1 cellular context compared by ENCODE assay signal in genomic region chr3:32292085-32292796, GRCh38.
TF ChIP-seq lines count a peak whose summit lies in the region.

No MANE protein-coding gene starts in this region.

TF ChIP-seq in HCT116, 20 proteins besides CTCF, POLR2A, EP300 and RAD21 (continued from another document):
- TF ChIP-seq, protein P1, sequence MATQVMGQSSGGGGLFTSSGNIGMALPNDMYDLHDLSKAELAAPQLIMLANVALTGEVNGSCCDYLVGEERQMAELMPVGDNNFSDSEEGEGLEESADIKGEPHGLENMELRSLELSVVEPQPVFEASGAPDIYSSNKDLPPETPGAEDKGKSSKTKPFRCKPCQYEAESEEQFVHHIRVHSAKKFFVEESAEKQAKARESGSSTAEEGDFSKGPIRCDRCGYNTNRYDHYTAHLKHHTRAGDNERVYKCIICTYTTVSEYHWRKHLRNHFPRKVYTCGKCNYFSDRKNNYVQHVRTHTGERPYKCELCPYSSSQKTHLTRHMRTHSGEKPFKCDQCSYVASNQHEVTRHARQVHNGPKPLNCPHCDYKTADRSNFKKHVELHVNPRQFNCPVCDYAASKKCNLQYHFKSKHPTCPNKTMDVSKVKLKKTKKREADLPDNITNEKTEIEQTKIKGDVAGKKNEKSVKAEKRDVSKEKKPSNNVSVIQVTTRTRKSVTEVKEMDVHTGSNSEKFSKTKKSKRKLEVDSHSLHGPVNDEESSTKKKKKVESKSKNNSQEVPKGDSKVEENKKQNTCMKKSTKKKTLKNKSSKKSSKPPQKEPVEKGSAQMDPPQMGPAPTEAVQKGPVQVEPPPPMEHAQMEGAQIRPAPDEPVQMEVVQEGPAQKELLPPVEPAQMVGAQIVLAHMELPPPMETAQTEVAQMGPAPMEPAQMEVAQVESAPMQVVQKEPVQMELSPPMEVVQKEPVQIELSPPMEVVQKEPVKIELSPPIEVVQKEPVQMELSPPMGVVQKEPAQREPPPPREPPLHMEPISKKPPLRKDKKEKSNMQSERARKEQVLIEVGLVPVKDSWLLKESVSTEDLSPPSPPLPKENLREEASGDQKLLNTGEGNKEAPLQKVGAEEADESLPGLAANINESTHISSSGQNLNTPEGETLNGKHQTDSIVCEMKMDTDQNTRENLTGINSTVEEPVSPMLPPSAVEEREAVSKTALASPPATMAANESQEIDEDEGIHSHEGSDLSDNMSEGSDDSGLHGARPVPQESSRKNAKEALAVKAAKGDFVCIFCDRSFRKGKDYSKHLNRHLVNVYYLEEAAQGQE (IDR thresholded peaks at IDR 0.05; ENCODE audit: low read depth) = no peak
- peak; percentile 61 for TF ChIP-seq TCF7L2 (IDR thresholded peaks at IDR 0.05; ENCODE audit: borderline replicate concordance, extremely low read depth, insufficient read depth, insufficient read length)
